Comparison of ENCODE assay signal across 25 cellular contexts in genomic region chr5:163385276-163385675, GRCh38. TPM values are rescaled to one million over a fixed set of nuclear protein-coding genes. Genes with fewer than 3 reads are reported as not detected.
DNase-seq lines count a peak whose midpoint lies in the region; ATAC-seq, FAIRE-seq and TF ChIP-seq lines count a peak whose summit lies in the region.
"Had no signal": no experiment of that assay in that cellular context is flagged by ENCODE, and none has a peak within 500 bp of the region (broad histone marks: within the 10 kb centered on the region; RNA-seq: fewer than 3 reads in every experiment).

No MANE protein-coding gene starts in this region.

- no peak overlapping the region for H3K4me3 Mint-ChIP-seq in MCF 10A (ENCODE audit: unreplicated experiment)
- H3K4me3 Mint-ChIP-seq: activated naive CD8-positive, alpha-beta T cell; activated T-helper 1 cell treated with anti-CD3 and anti-CD28 coated beads, Interleukin-12 subunit alpha, Interleukin-12 subunit beta, Interleukin-2, Interleukin-4 antibody, amounts not matched to agents 30 ng/mL and 10 ng/mL and 1 ng/mL, durations not matched to agents 14 hours and 24 hours and 36 hours; neural crest cell had no signal

- FAIRE-seq in RCC 7860 (lab: Jason Lieb, UNC) = no peak
- FAIRE-seq: A204.1 had no signal

- no peak overlapping the region for H3K27ac Mint-ChIP-seq in MCF 10A (ENCODE audit: low read depth, unreplicated experiment)
- H3K27ac Mint-ChIP-seq: activated naive CD8-positive, alpha-beta T cell; activated T-helper 1 cell treated with anti-CD3 and anti-CD28 coated beads, Interleukin-12 subunit alpha, Interleukin-12 subunit beta, Interleukin-2, Interleukin-4 antibody, amounts not matched to agents 30 ng/mL and 10 ng/mL and 1 ng/mL, durations not matched to agents 14 hours and 24 hours and 36 hours had no signal

- peak in 5 of 8 donors; percentile 37 to 82 (median 61) for ATAC-seq in heart right ventricle
- ATAC-seq: gastroesophageal sphincter had no signal

- H3K27me3 ChIP-seq in heart right ventricle (no peaks in the 10 kb centered on the region), ovary (no peaks in the 10 kb centered on the region)
- H3K27me3 ChIP-seq: brain microvascular endothelial cell, gastroesophageal sphincter, vagina had no signal

- H3K27me3 Mint-ChIP-seq in MCF 10A (ENCODE audit: insufficient read depth, unreplicated experiment) = no peaks in the 10 kb centered on the region

- H3K36me3 ChIP-seq in heart right ventricle = no peaks in the 10 kb centered on the region
- no peaks in the 10 kb centered on the region for H3K36me3 ChIP-seq in ovary
- H3K36me3 ChIP-seq: brain microvascular endothelial cell, gastroesophageal sphincter, HAP-1, vagina had no signal

- H3K27ac ChIP-seq in heart right ventricle (no peak overlapping the region), ovary (no peak overlapping the region), caudate nucleus (ENCODE audit: low read depth, low read length) (no peak overlapping the region)
- H3K27ac ChIP-seq: brain microvascular endothelial cell, gastroesophageal sphincter, RWPE1, vagina had no signal

- TF ChIP-seq CTCF in MCF 10A (IDR thresholded peaks at IDR 0.05; ENCODE audit: unreplicated experiment) = no peak
- TF ChIP-seq CTCF in heart right ventricle (IDR thresholded peaks at IDR 0.05) = no peak
- no peak for TF ChIP-seq CTCF in ovary (IDR thresholded peaks at IDR 0.05)

- POLR2A ChIA-PET in MCF 10A (lab: Yijun Ruan, JAX) = no interaction called here

- peak; percentile 34 for DNase-seq in Ammon's horn (ENCODE audit: low spot score)
- DNase-seq in MCF 10A (ENCODE audit: unreplicated experiment) = peak; percentile 76
- DNase-seq in heart right ventricle = peak in 1 of 2 donors; percentile 9
- peak in 3 of 5 donors; percentile 31 to 54 (median 34) for DNase-seq in ovary
- DNase-seq in RCC 7860 (ENCODE audit: low spot score) = no peak
- DNase-seq in HCEC 1CT = no peak
- no peak for DNase-seq in activated T-cell treated with anti-CD3 and anti-CD28 coated beads, Interleukin-2, amount 50 U/mL, for 48 hours
- no peak for DNase-seq in caudate nucleus (lab: John Stamatoyannopoulos, UW)
- DNase-seq: activated CD4-positive, CD25-positive, alpha-beta regulatory T cell treated with anti-CD3 and anti-CD28 coated beads, Interleukin-2, amount 50 U/mL, for 72 hours; brain microvascular endothelial cell; Calu3; kidney glomerular epithelial cell; NCI-H1105; NCI-H2081 treated with DMSO at 0.1 percent for 48 hours; NCI-H446 treated with DMSO at 0.1 percent for 48 hours; stimulated activated CD4-positive, alpha-beta T cell treated with anti-CD3 and anti-CD28 coated beads, Interleukin-12 subunit alpha, Interleukin-12 subunit beta, amount 100 ng/mL, for 4 hours; SW 1271 had no signal

- intact Hi-C loops in MCF 10A (cut with micrococcal nuclease) = no loop called here
- intact Hi-C loops in heart right ventricle (cut with DNase I) = no loop called here
- intact Hi-C loops in ovary (cut with DNase I) = no loop called here

- H3K9me3 ChIP-seq in heart right ventricle (peaks cover 0 to 11% (median 1%) of the 10 kb centered on the region in 11 donors), ovary (no peaks in the 10 kb centered on the region)
- H3K9me3 ChIP-seq: HAP-1, vagina had no signal

- CTCF ChIA-PET in MCF 10A (lab: Yijun Ruan, JAX) = no interaction called here

- peaks cover 0 to 4% (median 0%) of the 10 kb centered on the region in 9 donors for H3K4me1 ChIP-seq in heart right ventricle
- H3K4me1 ChIP-seq in ovary (ENCODE audit: insufficient read depth) = peaks cover 3% of the 10 kb centered on the region
- H3K4me1 ChIP-seq: gastroesophageal sphincter, vagina had no signal

- BruUV-seq in MCF 10A (replicated peaks; lab: Mats Ljungman, UMichigan) = no TSS peak

- no peak for TF ChIP-seq POLR2A in ovary (IDR thresholded peaks at IDR 0.05)

- no peaks in the 10 kb centered on the region for H3K36me3 Mint-ChIP-seq in MCF 10A (ENCODE audit: insufficient read depth, unreplicated experiment)
- H3K36me3 Mint-ChIP-seq: activated naive CD8-positive, alpha-beta T cell had no signal

- H3K4me3 ChIP-seq in heart right ventricle (no peak overlapping the region), ovary (no peak overlapping the region)
- H3K4me3 ChIP-seq: gastroesophageal sphincter, HAP-1, vagina had no signal

- no peak for TF ChIP-seq EP300 in ovary (IDR thresholded peaks at IDR 0.05)

- WGBS in heart right ventricle, 2 donors = 42 to 51% methylated on average over 5 of the region's 5 CpGs
- WGBS in ovary, 3 donors = 15 to 25% (median 21%) methylated on average over 5 of the region's 5 CpGs

- no peaks in the 10 kb centered on the region for H3K9me3 Mint-ChIP-seq in MCF 10A (ENCODE audit: unreplicated experiment)
- H3K9me3 Mint-ChIP-seq: activated T-helper 1 cell treated with anti-CD3 and anti-CD28 coated beads, Interleukin-12 subunit alpha, Interleukin-12 subunit beta, Interleukin-2, Interleukin-4 antibody, amounts not matched to agents 30 ng/mL and 10 ng/mL and 1 ng/mL, durations not matched to agents 14 hours and 24 hours and 36 hours had no signal

- no peaks in the 10 kb centered on the region for H3K4me1 Mint-ChIP-seq in MCF 10A (ENCODE audit: insufficient read depth, unreplicated experiment)

RNA-seq across cellular contexts. Expression of gene CCNG1, which starts 52.1 kb away (rescaled TPM):
- 169 and 196 TPM in 2 replicates for total RNA-seq in MCF 10A (2022)
- total RNA-seq in heart right ventricle = 100 to 1,000 TPM in 2 of 10 donors, 10 to 100 TPM in 8; 47.1 to 137 (median 70.4) TPM
- polyA plus RNA-seq in heart right ventricle = 10 to 100 TPM; 37.0 to 57.8 TPM
- total RNA-seq in ovary = 100 to 1,000 TPM; 155 to 250 (median 211) TPM
- 100 to 1,000 TPM; 158 to 168 TPM for polyA plus RNA-seq in ovary

Comparison
In these comparisons a context has a peak if more than half of its experiments do, and no peak if none do; other contexts are left out.
1. DNase-seq: peak in Ammon's horn (single experiment), MCF 10A (single experiment) and ovary (3 of 5); none in RCC 7860 (single experiment), HCEC 1CT (single experiment), activated T-cell treated with anti-CD3 and anti-CD28 coated beads, Interleukin-2, amount 50 U/mL, for 48 hours (0 of 2) and caudate nucleus (0 of 61).